ENCODE assay signal across 16 cellular contexts in genomic region chr16:77993586-77993985, GRCh38. TPM values are rescaled to one million over a fixed set of nuclear protein-coding genes. Genes with fewer than 3 reads are reported as not detected.
DNase-seq lines count a peak whose midpoint lies in the region; ATAC-seq and TF ChIP-seq lines count a peak whose summit lies in the region.
"Had no signal": no experiment of that assay in that cellular context is flagged by ENCODE, and none has a peak within 500 bp of the region (broad histone marks: within the 10 kb centered on the region; RNA-seq: fewer than 3 reads in every experiment).

No MANE protein-coding gene starts in this region.

- CTCF ChIA-PET in CD4-positive, alpha-beta memory T cell (lab: Charles Lee; ENCODE audit: partially characterized antibody), result interaction anchor here (2.0 kb wide), 1 partner anchor 10 kb away, joined by 6 read pairs; no protein-coding TSS in a partner anchor

- DNase-seq in H4 (ENCODE audit: low spot score) (peak; percentile 52), amniotic epithelial cell (ENCODE audit: low read depth) (peak; percentile 72), glutamatergic neuron (no peak), sciatic nerve (ENCODE audit: low spot score) (no peak), NCI-H446 treated with DMSO at 0.1 percent for 48 hours (lab: John Stamatoyannopoulos, UW) (no peak)
- DNase-seq in activated naive CD4-positive, alpha-beta T cell treated with anti-CD3 and anti-CD28 coated beads, Interleukin-2, amount 50 U/mL, for 16 hours, result no peak
- DNase-seq in CD4-positive, alpha-beta memory T cell, result no peak
- DNase-seq: activated T-cell treated with anti-CD3 and anti-CD28 coated beads, Interleukin-2, amount 50 U/mL, for 72 hours; NCI-H1105; NCI-H226; PC-3 had no signal

- H3K36me3 ChIP-seq in CD4-positive, alpha-beta memory T cell (ENCODE audit: insufficient read depth, low read length), result no peaks in the 10 kb centered on the region
- H3K36me3 ChIP-seq: BLaER1 had no signal

- H3K9me3 Mint-ChIP-seq in glutamatergic neuron (ENCODE audit: unreplicated experiment), result peaks cover 11% of the 10 kb centered on the region
- H3K9me3 Mint-ChIP-seq in CD4-positive, alpha-beta memory T cell, result peaks cover 0 to 26% (median 10%) of the 10 kb centered on the region in 8 donors

- peaks cover 12% of the 10 kb centered on the region for H3K4me1 Mint-ChIP-seq in glutamatergic neuron (ENCODE audit: low read depth, unreplicated experiment)
- no peaks in the 10 kb centered on the region for H3K4me1 Mint-ChIP-seq in CD4-positive, alpha-beta memory T cell
- H3K4me1 Mint-ChIP-seq: stimulated activated effector memory CD8-positive, alpha-beta T cell treated with anti-CD3 and anti-CD28 coated beads, Interleukin-12 subunit alpha, Interleukin-12 subunit beta, amount 100 ng/mL, for 72 hours had no signal

- peaks cover 0 to 7% of the 10 kb centered on the region in 2 donors for H3K9me3 ChIP-seq in CD4-positive, alpha-beta memory T cell (ENCODE audit: control insufficient read depth in 1 of 2, low read length in 2 of 2)

- peaks cover 2% of the 10 kb centered on the region for H3K27me3 Mint-ChIP-seq in glutamatergic neuron (ENCODE audit: unreplicated experiment)
- peaks cover 2 to 7% of the 10 kb centered on the region in 2 donors for H3K27me3 Mint-ChIP-seq in CD4-positive, alpha-beta memory T cell

- H3K27me3 ChIP-seq in CD4-positive, alpha-beta memory T cell (ENCODE audit: insufficient read depth, low read length), result no peaks in the 10 kb centered on the region
- H3K27me3 ChIP-seq: BLaER1 had no signal

- no peak overlapping the region for H3K27ac ChIP-seq in CD4-positive, alpha-beta memory T cell (ENCODE audit: low read depth, low read length)
- H3K27ac ChIP-seq: BLaER1 had no signal

- peaks cover 18% of the 10 kb centered on the region for H3K36me3 Mint-ChIP-seq in glutamatergic neuron (ENCODE audit: unreplicated experiment)
- H3K36me3 Mint-ChIP-seq in CD4-positive, alpha-beta memory T cell, result no peaks in the 10 kb centered on the region
- H3K36me3 Mint-ChIP-seq: stimulated activated effector memory CD8-positive, alpha-beta T cell treated with anti-CD3 and anti-CD28 coated beads, Interleukin-12 subunit alpha, Interleukin-12 subunit beta, amount 100 ng/mL, for 72 hours had no signal

- POLR2A ChIA-PET in CD4-positive, alpha-beta memory T cell (lab: Charles Lee; ENCODE audit: partially characterized antibody), result no interaction called here

- H3K27ac Mint-ChIP-seq in glutamatergic neuron (ENCODE audit: unreplicated experiment), result peak overlapping the region; percentile 89
- H3K27ac Mint-ChIP-seq in CD4-positive, alpha-beta memory T cell, result no peak overlapping the region
- H3K27ac Mint-ChIP-seq: activated T-cell treated with anti-CD3 and anti-CD28 coated beads, Interleukin-2, amount 50 U/mL, for 72 hours; stimulated activated effector memory CD8-positive, alpha-beta T cell treated with anti-CD3 and anti-CD28 coated beads, Interleukin-12 subunit alpha, Interleukin-12 subunit beta, amount 100 ng/mL, for 72 hours had no signal

- peak; percentile 38 for ATAC-seq in sciatic nerve
- no peak for ATAC-seq in GM19397 (IDR thresholded peaks at IDR 0.05; ENCODE audit: unreplicated experiment)
- ATAC-seq: activated CD4-positive, CD25-positive, alpha-beta regulatory T cell treated with anti-CD3 and anti-CD28 coated beads, Interleukin-2, amount 50 U/mL, for 24 hours; activated T-cell treated with anti-CD3 and anti-CD28 coated beads, Interleukin-2, amount 50 U/mL, for 72 hours; PC-3; stimulated activated effector memory CD8-positive, alpha-beta T cell treated with anti-CD3 and anti-CD28 coated beads, Interleukin-12 subunit alpha, Interleukin-12 subunit beta, amount 100 ng/mL, for 72 hours had no signal

- H3K4me3 Mint-ChIP-seq in glutamatergic neuron (ENCODE audit: unreplicated experiment), result no peak overlapping the region
- H3K4me3 Mint-ChIP-seq in CD4-positive, alpha-beta memory T cell, result no peak overlapping the region
- H3K4me3 Mint-ChIP-seq: activated T-cell treated with anti-CD3 and anti-CD28 coated beads, Interleukin-2, amount 50 U/mL, for 72 hours; stimulated activated effector memory CD8-positive, alpha-beta T cell treated with anti-CD3 and anti-CD28 coated beads, Interleukin-12 subunit alpha, Interleukin-12 subunit beta, amount 100 ng/mL, for 72 hours had no signal

- H3K4me3 ChIP-seq in CD4-positive, alpha-beta memory T cell (ENCODE audit: low read length in 2 of 2), result no peak overlapping the region
- H3K4me3 ChIP-seq: BLaER1 had no signal

- no peaks in the 10 kb centered on the region for H3K4me1 ChIP-seq in CD4-positive, alpha-beta memory T cell (ENCODE audit: insufficient read depth, low read length)
- H3K4me1 ChIP-seq: BLaER1 had no signal

- TF ChIP-seq CTCF in glutamatergic neuron (IDR thresholded peaks at IDR 0.05; ENCODE audit: partially characterized antibody, unreplicated experiment), result no peak

- intact Hi-C loops in sciatic nerve (cut with DNase I), result no loop called here
- intact Hi-C loops in CD4-positive, alpha-beta memory T cell (cut with micrococcal nuclease), result no loop called here

RNA-seq across cellular contexts. Expression of gene CLEC3A, which starts 28.8 kb away (rescaled TPM):
- total RNA-seq in H4 (2014; rRNA removed; shearing (Covaris generic)), result 10.9 TPM in 2 replicates
- not detected for total RNA-seq in glutamatergic neuron (ENCODE audit: unreplicated experiment)
- not detected for total RNA-seq in sciatic nerve
- not detected for total RNA-seq in CD4-positive, alpha-beta memory T cell
- polyA plus RNA-seq in CD4-positive, alpha-beta memory T cell, result not detected
- total RNA-seq: activated T-cell treated with anti-CD3 and anti-CD28 coated beads, Interleukin-2, amount 50 U/mL, for 72 hours; PC-3; posterior vena cava had no signal

Comparison
In these comparisons a context has a peak if more than half of its experiments do, and no peak if none do; other contexts are left out.
1. DNase-seq: peak in H4 (single experiment) and amniotic epithelial cell (single experiment); none in glutamatergic neuron (single experiment), sciatic nerve (single experiment), NCI-H446 treated with DMSO at 0.1 percent for 48 hours (single experiment), activated naive CD4-positive, alpha-beta T cell treated with anti-CD3 and anti-CD28 coated beads, Interleukin-2, amount 50 U/mL, for 16 hours (single experiment) and CD4-positive, alpha-beta memory T cell (0 of 5).
2. RNA of gene CLEC3A, which starts 28.8 kb away (total RNA-seq): 10.9 TPM in H4; not detected in glutamatergic neuron (single experiment), not detected in sciatic nerve (single experiment) and not detected in CD4-positive, alpha-beta memory T cell; every median in the first group is over 10 times any median in the second.